In the genomic region with DNA sequence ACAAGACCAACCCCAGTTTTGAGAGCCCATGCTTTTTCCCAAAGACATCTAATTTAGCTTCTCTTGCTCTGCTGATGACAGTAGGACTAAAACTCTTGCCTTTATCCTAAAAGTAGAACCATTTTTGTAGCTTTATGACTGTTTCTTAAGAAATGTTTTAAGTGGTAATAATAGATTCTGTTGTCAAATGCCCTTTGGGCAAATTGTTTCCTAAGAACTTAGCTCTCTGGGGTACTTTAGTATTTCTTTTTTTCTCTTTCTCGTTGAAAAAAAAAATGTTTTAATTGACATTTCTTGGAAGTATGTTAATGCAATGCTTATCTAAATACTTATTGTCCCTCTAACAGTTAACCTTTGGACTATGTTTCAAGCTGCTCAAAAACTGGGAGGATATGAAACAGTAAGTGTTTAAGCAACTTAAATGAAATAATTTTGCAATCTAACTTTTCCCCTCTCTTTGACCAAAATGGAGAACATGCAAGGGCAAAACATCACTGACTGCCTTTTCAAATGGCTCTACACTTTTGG, we compare ENCODE assay signal across 14 cellular contexts.
A peak's percentile ranks its signal among the peaks of the same experiment; 100 is the strongest.
DNase-seq lines count a peak whose midpoint lies in the region; ATAC-seq and TF ChIP-seq lines count a peak whose summit lies in the region.
"Had no signal": no experiment of that assay in that cellular context is flagged by ENCODE, and none has a peak within 500 bp of the region (broad histone marks: within the 10 kb centered on the region; RNA-seq: fewer than 3 reads in every experiment).

No MANE protein-coding gene starts in this region.

- H4K20me1 ChIP-seq in mammary epithelial cell (ENCODE audit: insufficient read depth, low read length): no peaks in the 10 kb centered on the region

- H3K4me3 Mint-ChIP-seq in MCF 10A (ENCODE audit: unreplicated experiment) (no peak overlapping the region), type B pancreatic cell (no peak overlapping the region)
- no peak overlapping the region for H3K4me3 Mint-ChIP-seq in activated CD4-positive, alpha-beta memory T cell treated with anti-CD3 and anti-CD28 coated beads for 36 hours
- H3K4me3 Mint-ChIP-seq: CD8-positive, alpha-beta T cell had no signal

- H3K36me3 Mint-ChIP-seq in MCF 10A (ENCODE audit: insufficient read depth, unreplicated experiment) (peaks cover 91% of the 10 kb centered on the region), type B pancreatic cell (peaks cover 66% of the 10 kb centered on the region)
- peaks cover 97% of the 10 kb centered on the region for H3K36me3 Mint-ChIP-seq in activated CD4-positive, alpha-beta memory T cell treated with anti-CD3 and anti-CD28 coated beads for 36 hours

- TF ChIP-seq CTCF in MCF 10A (IDR thresholded peaks at IDR 0.05; ENCODE audit: unreplicated experiment): no peak
- no peak for TF ChIP-seq CTCF in mammary epithelial cell (conservative IDR thresholded peaks at IDR 0.05 in 1 of 2, IDR thresholded peaks at IDR 0.05 in 1 of 2; ENCODE audit: extremely low read depth in 1 of 2, insufficient read depth in 1 of 2, low read depth in 1 of 2, low read length in 2 of 2)
- TF ChIP-seq CTCF in type B pancreatic cell (conservative IDR thresholded peaks at IDR 0.05): no peak

- in situ Hi-C loops in mammary epithelial cell (cut with MboI; ENCODE audit: low sequenced_read_pairs in 2 of 2): no loop called here

- H3K27ac ChIP-seq in mammary epithelial cell (ENCODE audit: insufficient read depth, low read depth, low read length) (no peak overlapping the region), mucosa of rectum (ENCODE audit: low read depth in 2 of 2, low read length in 2 of 2) (peak overlapping the region; percentile 12 to 32)
- H3K27ac ChIP-seq: epithelial cell of prostate had no signal

- H3K4me2 ChIP-seq in mammary epithelial cell (ENCODE audit: insufficient read depth, low read depth, low read length): no peak overlapping the region

- H3K9me3 ChIP-seq in mammary epithelial cell (replicated peaks; ENCODE audit: insufficient read depth, low read length): no peaks in the 10 kb centered on the region
- no peaks in the 10 kb centered on the region for H3K9me3 ChIP-seq in mucosa of rectum (ENCODE audit: control insufficient read depth in 2 of 2, low read length in 2 of 2)

- H3K36me3 ChIP-seq in mammary epithelial cell (ENCODE audit: insufficient read depth, low read length): peaks cover 5% of the 10 kb centered on the region
- peaks cover 7 to 14% of the 10 kb centered on the region in 2 donors for H3K36me3 ChIP-seq in mucosa of rectum (ENCODE audit: control insufficient read depth in 2 of 2, insufficient read depth in 2 of 2, low read length in 2 of 2)

- POLR2A ChIA-PET in MCF 10A (lab: Yijun Ruan, JAX): interaction anchor here (0.7 to 5.6 kb wide), 5 partner anchors 8 to 157 kb away, joined by 3 to 43 read pairs (median 3); no protein-coding TSS in a partner anchor
- POLR2A ChIA-PET in activated CD4-positive, alpha-beta memory T cell treated with anti-CD3 and anti-CD28 coated beads for 36 hours (lab: Charles Lee): interaction anchor here (0.6 to 9.1 kb wide), 8 partner anchors 8 to 180 kb away, joined by 3 to 116 read pairs (median 6); a partner anchor contains a TSS

- H3K4me1 ChIP-seq in mammary epithelial cell (ENCODE audit: insufficient read depth, low read length): no peaks in the 10 kb centered on the region
- H3K4me1 ChIP-seq in mucosa of rectum (ENCODE audit: control insufficient read depth in 2 of 2, insufficient read depth in 2 of 2, low read length in 2 of 2): peaks cover 12 to 28% of the 10 kb centered on the region in 2 donors

- 0% methylated on average over 1 of the region's 1 CpG for WGBS in mammary epithelial cell (ENCODE audit: low coverage, missing lambda C conversion rate)

- H3K9ac ChIP-seq in mammary epithelial cell (ENCODE audit: insufficient read depth, low read length): no peak overlapping the region
- no peak overlapping the region for H3K9ac ChIP-seq in mucosa of rectum (ENCODE audit: low read depth in 1 of 2, low read length in 2 of 2)

- dilution Hi-C loops in mammary epithelial cell (cut with HindIII; ENCODE audit: low sequenced_read_pairs): no loop called here

- no peak for DNase-seq in MCF 10A (ENCODE audit: unreplicated experiment)
- no peak for DNase-seq in mammary epithelial cell
- DNase-seq in activated CD4-positive, alpha-beta memory T cell treated with anti-CD3 and anti-CD28 coated beads for 36 hours: no peak
- DNase-seq in type B pancreatic cell (ENCODE audit: extremely low spot score, unreplicated experiment): no peak
- no peak for DNase-seq in glomerular visceral epithelial cell (ENCODE audit: extremely low spot score)
- no peak for DNase-seq in NK-92 treated with Interleukin-12 subunit alpha and Interleukin-12 subunit beta, amount 100 ng/mL, for 24 hours (lab: John Stamatoyannopoulos, UW)
- DNase-seq: activated CD4-positive, CD25-positive, alpha-beta regulatory T cell; CD8-positive, alpha-beta T cell; NCI-H1092 treated with DMSO at 0.1 percent for 48 hours; NCI-H774 had no signal

- CTCF ChIA-PET in MCF 10A (lab: Yijun Ruan, JAX) (interaction anchor here (0.7 to 1.0 kb wide), 2 partner anchors 16 to 222 kb away, joined by 3 to 9 read pairs; no protein-coding TSS in a partner anchor), mammary epithelial cell (lab: Charles Lee; ENCODE audit: low non-redundant PET) (no interaction called here)
- CTCF ChIA-PET in activated CD4-positive, alpha-beta memory T cell treated with anti-CD3 and anti-CD28 coated beads for 36 hours (lab: Charles Lee): interaction anchor here (1.2 to 1.9 kb wide), 3 partner anchors 9 to 186 kb away, joined by 3 to 7 read pairs (median 5); no protein-coding TSS in a partner anchor

- H3K27me3 Mint-ChIP-seq in MCF 10A (ENCODE audit: insufficient read depth, unreplicated experiment) (no peaks in the 10 kb centered on the region), type B pancreatic cell (no peaks in the 10 kb centered on the region)
- no peaks in the 10 kb centered on the region for H3K27me3 Mint-ChIP-seq in activated CD4-positive, alpha-beta memory T cell treated with anti-CD3 and anti-CD28 coated beads for 36 hours

- ATAC-seq in HG03039 (IDR thresholded peaks at IDR 0.05; ENCODE audit: unreplicated experiment): no peak
- ATAC-seq: CD8-positive, alpha-beta T cell; sciatic nerve had no signal

- H2AFZ ChIP-seq in mammary epithelial cell (ENCODE audit: low read depth, low read length): no peak overlapping the region

- intact Hi-C loops in MCF 10A (cut with micrococcal nuclease) (no loop called here), mammary epithelial cell (cut with micrococcal nuclease) (no loop called here)
- intact Hi-C loops in activated CD4-positive, alpha-beta memory T cell treated with anti-CD3 and anti-CD28 coated beads for 36 hours (cut with micrococcal nuclease): loop anchor here (10.0 kb wide), 1 partner anchor 676 kb away; no protein-coding TSS in a partner anchor

- H3K9me3 Mint-ChIP-seq in MCF 10A (ENCODE audit: unreplicated experiment) (peaks cover 11% of the 10 kb centered on the region), type B pancreatic cell (peaks cover 6% of the 10 kb centered on the region)
- H3K9me3 Mint-ChIP-seq in activated CD4-positive, alpha-beta memory T cell treated with anti-CD3 and anti-CD28 coated beads for 36 hours: no peaks in the 10 kb centered on the region
- H3K9me3 Mint-ChIP-seq: CD8-positive, alpha-beta T cell had no signal

- H3K4me1 Mint-ChIP-seq in MCF 10A (ENCODE audit: insufficient read depth, unreplicated experiment): peaks cover 37% of the 10 kb centered on the region
- H3K4me1 Mint-ChIP-seq in activated CD4-positive, alpha-beta memory T cell treated with anti-CD3 and anti-CD28 coated beads for 36 hours (ENCODE audit: low read depth): peaks cover 98% of the 10 kb centered on the region
- H3K4me1 Mint-ChIP-seq in type B pancreatic cell (ENCODE audit: unreplicated experiment): peaks cover 37% of the 10 kb centered on the region

- H3K4me3 ChIP-seq in mammary epithelial cell (replicated peaks in 1 of 3; ENCODE audit: insufficient read depth in 1 of 3, low read depth in 2 of 3, low read length in 3 of 3): no peak overlapping the region
- peak overlapping the region; percentile 3 to 4 for H3K4me3 ChIP-seq in mucosa of rectum (ENCODE audit: low read length in 2 of 2)

- H3K27ac Mint-ChIP-seq in MCF 10A (ENCODE audit: low read depth, unreplicated experiment): peak overlapping the region; percentile 51
- H3K27ac Mint-ChIP-seq in activated CD4-positive, alpha-beta memory T cell treated with anti-CD3 and anti-CD28 coated beads for 36 hours: peak overlapping the region; percentile 96
- H3K27ac Mint-ChIP-seq in type B pancreatic cell: peak overlapping the region; percentile 39
- H3K27ac Mint-ChIP-seq: CD8-positive, alpha-beta T cell had no signal

- H3K27me3 ChIP-seq in mammary epithelial cell (ENCODE audit: insufficient read depth, low read length) (no peaks in the 10 kb centered on the region), mucosa of rectum (ENCODE audit: control insufficient read depth in 2 of 2, insufficient read depth in 2 of 2, low read length in 2 of 2) (no peaks in the 10 kb centered on the region)

- BruUV-seq in MCF 10A (replicated peaks; lab: Mats Ljungman, UMichigan) (no TSS peak), mammary epithelial cell (replicated peaks; lab: Mats Ljungman, UMichigan) (no TSS peak)

- H3K79me2 ChIP-seq in mammary epithelial cell (ENCODE audit: insufficient read depth, low read length): no peaks in the 10 kb centered on the region

Comparison
In these comparisons a context has a peak if more than half of its experiments do, and no peak if none do; other contexts are left out.
1. H3K27ac Mint-ChIP-seq: peak in every context shown above with its lines; median percentile 96 in activated CD4-positive, alpha-beta memory T cell treated with anti-CD3 and anti-CD28 coated beads for 36 hours; 51 in MCF 10A; 39 in type B pancreatic cell.
2. H3K4me3 ChIP-seq: peak in mucosa of rectum (2 of 2); none in mammary epithelial cell (0 of 3).